Comparison of ENCODE assay signal across 21 cellular contexts in genomic region chr6:123430966-123431365, GRCh38.
"Had no signal": no experiment of that assay in that cellular context is flagged by ENCODE, and none has a peak within 500 bp of the region (broad histone marks: within the 10 kb centered on the region; RNA-seq: fewer than 3 reads in every experiment).

No MANE protein-coding gene starts in this region.

- H3K27ac Mint-ChIP-seq: activated CD4-positive, alpha-beta memory T cell treated with anti-CD3 and anti-CD28 coated beads for 36 hours; activated CD4-positive, alpha-beta T cell treated with anti-CD3 and anti-CD28 coated beads, Interleukin-2, amount 10 ng/mL, durations not matched to agents 7 days and 5 days; activated naive CD8-positive, alpha-beta T cell had no signal

- ATAC-seq: activated T-cell treated with anti-CD3 and anti-CD28 coated beads, Interleukin-2, amount 50 U/mL, for 4 hours had no signal

- H3K4me3 Mint-ChIP-seq: activated CD4-positive, alpha-beta memory T cell treated with anti-CD3 and anti-CD28 coated beads for 36 hours; activated CD4-positive, alpha-beta T cell treated with anti-CD3 and anti-CD28 coated beads, Interleukin-2, amount 10 ng/mL, durations not matched to agents 7 days and 5 days; activated naive CD8-positive, alpha-beta T cell; activated T-cell treated with anti-CD3 and anti-CD28 coated beads, Interleukin-2, amount 50 U/mL, for 4 hours had no signal

- H3K36me3 Mint-ChIP-seq: activated CD4-positive, alpha-beta memory T cell treated with anti-CD3 and anti-CD28 coated beads for 36 hours; activated naive CD8-positive, alpha-beta T cell had no signal

- H3K27me3 Mint-ChIP-seq: activated CD4-positive, alpha-beta memory T cell treated with anti-CD3 and anti-CD28 coated beads for 36 hours; activated CD4-positive, alpha-beta T cell treated with anti-CD3 and anti-CD28 coated beads, Interleukin-2, amount 10 ng/mL, durations not matched to agents 7 days and 5 days; activated naive CD8-positive, alpha-beta T cell had no signal

- H3K4me1 Mint-ChIP-seq: activated CD4-positive, alpha-beta T cell treated with anti-CD3 and anti-CD28 coated beads, Interleukin-2, amount 10 ng/mL, durations not matched to agents 7 days and 5 days had no signal

- H3K9me3 Mint-ChIP-seq: activated CD4-positive, alpha-beta memory T cell treated with anti-CD3 and anti-CD28 coated beads for 36 hours; activated CD4-positive, alpha-beta T cell treated with anti-CD3 and anti-CD28 coated beads, Interleukin-2, amount 10 ng/mL, durations not matched to agents 7 days and 5 days; activated T-cell treated with anti-CD3 and anti-CD28 coated beads, Interleukin-2, amount 50 U/mL, for 4 hours had no signal

- DNase-seq: activated CD4-positive, alpha-beta memory T cell treated with anti-CD3 and anti-CD28 coated beads for 36 hours; activated CD4-positive, alpha-beta T cell treated with anti-CD3 and anti-CD28 coated beads, Interleukin-2, amount 10 ng/mL, durations not matched to agents 7 days and 5 days; activated CD4-positive, CD25-positive, alpha-beta regulatory T cell; activated CD8-positive, alpha-beta memory T cell treated with anti-CD3 and anti-CD28 coated beads for 24 hours; activated effector memory CD4-positive, alpha-beta T cell treated with anti-CD3 and anti-CD28 coated beads, Interleukin-2, amount 50 U/mL, for 16 hours; activated naive CD4-positive, alpha-beta T cell treated with Interleukin-2 at 50 U/mL for 16 hours; activated T-cell treated with anti-CD3 and anti-CD28 coated beads, Interleukin-2, amount 50 U/mL, for 4 hours; amygdala; brain microvascular endothelial cell; cerebellar nuclear complex; NCI-H1092 treated with DMSO at 0.1 percent for 48 hours; NCI-H1694; NCI-H2029; NCI-H2107; NCI-H510A treated with DMSO at 0.1 percent for 48 hours; Peyer's patch; Right ventricle myocardium superior; SJCRH30; SK-N-SH; T-helper 1 cell had no signal
